In genomic region chr13:37109080-37109678, GRCh38 we compare ENCODE assay signal across 10 cellular contexts. TPM values are rescaled to one million over a fixed set of nuclear protein-coding genes. Genes with fewer than 3 reads are reported as not detected.
DNase-seq lines count a peak whose midpoint lies in the region; ATAC-seq and TF ChIP-seq lines count a peak whose summit lies in the region.
"Had no signal": no experiment of that assay in that cellular context is flagged by ENCODE, and none has a peak within 500 bp of the region (broad histone marks: within the 10 kb centered on the region; RNA-seq: fewer than 3 reads in every experiment).

No MANE protein-coding gene starts in this region.

- TF ChIP-seq POLR2A in uterus (IDR thresholded peaks at IDR 0.05), result no peak

- H3K36me3 ChIP-seq in Karpas-422 (ENCODE audit: insufficient read depth, low read length) (no peaks in the 10 kb centered on the region), uterus (no peaks in the 10 kb centered on the region)
- H3K36me3 ChIP-seq: SJCRH30 had no signal

- H4K20me1 ChIP-seq in Karpas-422 (ENCODE audit: insufficient read depth, low read depth, low read length), result no peaks in the 10 kb centered on the region

- H3K4me1 ChIP-seq in Karpas-422 (ENCODE audit: low read length) (no peaks in the 10 kb centered on the region), uterus (no peaks in the 10 kb centered on the region)
- H3K4me1 ChIP-seq: SJCRH30 had no signal

- intact Hi-C loops in uterus (cut with DNase I; ENCODE audit: low total_unique reads), result no loop called here

- H3K4me3 ChIP-seq in Karpas-422 (ENCODE audit: low read length), result no peak overlapping the region
- no peak overlapping the region for H3K4me3 ChIP-seq in uterus
- H3K4me3 ChIP-seq: SJCRH30 had no signal

- no peak overlapping the region for H3K4me2 ChIP-seq in Karpas-422 (ENCODE audit: low read depth, low read length, poor library complexity, severe bottlenecking)

- H3K27me3 ChIP-seq in Karpas-422 (ENCODE audit: low read length) (no peaks in the 10 kb centered on the region), uterus (no peaks in the 10 kb centered on the region)
- H3K27me3 ChIP-seq: SJCRH30 had no signal

- TF ChIP-seq CTCF in uterus (IDR thresholded peaks at IDR 0.05), result peak; percentile 60 to 73 (median 68)

- H3K9me3 ChIP-seq in Karpas-422 (ENCODE audit: low read length) (no peaks in the 10 kb centered on the region), uterus (no peaks in the 10 kb centered on the region)
- H3K9me3 ChIP-seq: SJCRH30 had no signal

- no peak for ATAC-seq in HG03439 (IDR thresholded peaks at IDR 0.05; ENCODE audit: unreplicated experiment)

- H3K9me2 ChIP-seq in Karpas-422 (replicated peaks; ENCODE audit: insufficient read depth, low read length), result no peaks in the 10 kb centered on the region

- no peak overlapping the region for H2AFZ ChIP-seq in Karpas-422 (ENCODE audit: low read length)

- H3K9ac ChIP-seq in Karpas-422 (ENCODE audit: low read length), result no peak overlapping the region

- no peaks in the 10 kb centered on the region for H3K79me2 ChIP-seq in Karpas-422 (ENCODE audit: low read length)

- no peak overlapping the region for H3K27ac ChIP-seq in Karpas-422 (ENCODE audit: low read length)
- H3K27ac ChIP-seq in uterus, result no peak overlapping the region
- H3K27ac ChIP-seq: SJCRH30 had no signal

- peak; percentile 67 for DNase-seq in EH (ENCODE audit: low read depth)
- peak; percentile 71 for DNase-seq in Karpas-422
- DNase-seq in amniotic stem cell (lab: John Stamatoyannopoulos, UW), result peak; percentile 24
- DNase-seq in iPS-NIHi7 (ENCODE audit: extremely low spot score), result peak; percentile 18
- no peak for DNase-seq in uterus
- DNase-seq in cerebellar nuclear complex (lab: John Stamatoyannopoulos, UW), result no peak
- DNase-seq in NCI-H524 treated with DMSO at 0.1 percent for 48 hours (lab: John Stamatoyannopoulos, UW), result no peak
- DNase-seq: naive B cell had no signal

RNA-seq across cellular contexts. Expression of gene CSNK1A1L, which starts 3.7 kb away (rescaled TPM):
- total RNA-seq in Karpas-422 (2014; rRNA removed; shearing (Covaris generic); ENCODE audit: low replicate concordance), result not detected in 2 replicates
- total RNA-seq in uterus, result not detected
- total RNA-seq: SJCRH30 had no signal

RNA-seq across cellular contexts. Expression of gene SUPT20H, which starts 49.7 kb away (rescaled TPM):
- total RNA-seq in Karpas-422 (2014; rRNA removed; shearing (Covaris generic); ENCODE audit: low replicate concordance), result 46.1 and 95.5 TPM in 2 replicates
- total RNA-seq in uterus, result 100 to 1,000 TPM in 1 of 4 donors, 10 to 100 TPM in 3; 39.7 to 119 (median 88.2) TPM

Comparison
In these comparisons a context has a peak if more than half of its experiments do, and no peak if none do; other contexts are left out.
1. DNase-seq: peak in EH (single experiment), Karpas-422 (single experiment), amniotic stem cell (single experiment) and iPS-NIHi7 (single experiment); none in uterus (0 of 2), cerebellar nuclear complex (0 of 2) and NCI-H524 treated with DMSO at 0.1 percent for 48 hours (single experiment).